ENCODE assay signal across 2 cellular contexts in genomic region chr20:45119556-45120266, GRCh38.
TF ChIP-seq lines count a peak whose summit lies in the region.

No MANE protein-coding gene starts in this region.

TF ChIP-seq in HepG2, 621 proteins besides CTCF, POLR2A, EP300 and RAD21 (continues in another document):
- TF ChIP-seq HNF4A (CRISPR knock-in tag; IDR thresholded peaks at IDR 0.05) (peak; percentile 48; the same call in 1 of the 2 replicates), ZNF224 (CRISPR knock-in tag; IDR thresholded peaks at IDR 0.05) (no peak), ARID4A (CRISPR knock-in tag; IDR thresholded peaks at IDR 0.05; ENCODE audit: borderline replicate concordance) (no peak), PLSCR1 (CRISPR knock-in tag; IDR thresholded peaks at IDR 0.05; ENCODE audit: borderline replicate concordance) (no peak), ZNF644 (CRISPR knock-in tag; IDR thresholded peaks at IDR 0.05; ENCODE audit: low read depth) (no peak), USF2 (IDR thresholded peaks at IDR 0.05; ENCODE audit: low read depth, low read length) (no peak), USF2 (CRISPR knock-in tag; IDR thresholded peaks at IDR 0.05; ENCODE audit: borderline replicate concordance) (no peak), CEBPG (CRISPR knock-in tag; IDR thresholded peaks at IDR 0.05) (no peak), ZSCAN31 (CRISPR knock-in tag; IDR thresholded peaks at IDR 0.05; ENCODE audit: low read depth) (no peak), DMAP1 (CRISPR knock-in tag; IDR thresholded peaks at IDR 0.05) (no peak), ZNF276 (CRISPR knock-in tag; IDR thresholded peaks at IDR 0.05; ENCODE audit: low read depth) (no peak), ZNF629 (CRISPR knock-in tag; conservative IDR thresholded peaks at IDR 0.05) (no peak), RFXANK (CRISPR knock-in tag; IDR thresholded peaks at IDR 0.05) (no peak), MAFK (conservative IDR thresholded peaks at IDR 0.05 in 1 of 2, IDR thresholded peaks at IDR 0.05 in 1 of 2; ENCODE audit: low read length in 2 of 2) (no peak), SIX4 (CRISPR knock-in tag; IDR thresholded peaks at IDR 0.05) (no peak), ZNF557 (CRISPR knock-in tag; IDR thresholded peaks at IDR 0.05) (no peak), ZNF558 (CRISPR knock-in tag; IDR thresholded peaks at IDR 0.05; ENCODE audit: borderline replicate concordance) (no peak), HDAC6 (IDR thresholded peaks at IDR 0.05; ENCODE audit: low read depth, low read length) (no peak), GATAD2A (CRISPR knock-in tag; IDR thresholded peaks at IDR 0.05) (no peak), CEBPB (IDR thresholded peaks at IDR 0.05; ENCODE audit: borderline replicate concordance, low read depth, low read length) (peak; percentile 88), FOXO1 (CRISPR knock-in tag; IDR thresholded peaks at IDR 0.05) (peak; percentile 34; the same call in 1 of the 2 replicates), RARA (CRISPR knock-in tag; IDR thresholded peaks at IDR 0.05) (peak; percentile 30; the same call in 1 of the 2 replicates), KLF6 (CRISPR knock-in tag; IDR thresholded peaks at IDR 0.05) (no peak), ZNF564 (CRISPR knock-in tag; IDR thresholded peaks at IDR 0.05) (no peak), SRSF4 (IDR thresholded peaks at IDR 0.05; ENCODE audit: low read depth, low read length, poor library complexity, severe bottlenecking) (no peak), NPAS2 (CRISPR knock-in tag; IDR thresholded peaks at IDR 0.05; ENCODE audit: borderline replicate concordance) (no peak), RXRB (CRISPR knock-in tag; IDR thresholded peaks at IDR 0.05; ENCODE audit: borderline replicate concordance) (no peak), JUN (CRISPR knock-in tag; IDR thresholded peaks at IDR 0.05) (no peak)

TF ChIP-seq in SK-N-SH treated with all-trans-retinoic acid at 6 μM for 48 hours, 23 proteins besides CTCF, POLR2A, EP300 and RAD21:
- TF ChIP-seq ARNTL (CRISPR knock-in tag; IDR thresholded peaks at IDR 0.05; ENCODE audit: borderline replicate concordance, low read depth), result no peak
- no peak for TF ChIP-seq CSDC2 (CRISPR knock-in tag; IDR thresholded peaks at IDR 0.05)
- no peak for TF ChIP-seq TCF4 (CRISPR knock-in tag; IDR thresholded peaks at IDR 0.05; ENCODE audit: borderline replicate concordance)
- no peak for TF ChIP-seq ZNF565 (CRISPR knock-in tag; conservative IDR thresholded peaks at IDR 0.05; ENCODE audit: low read depth)
- no peak for TF ChIP-seq ZFP30 (CRISPR knock-in tag; IDR thresholded peaks at IDR 0.05)
